ENCODE assay signal across 1 cellular context in genomic region chr2:112642961-112643360, GRCh38.
TF ChIP-seq lines count a peak whose summit lies in the region.

No MANE protein-coding gene starts in this region.

TF ChIP-seq in HepG2, 621 proteins besides CTCF, POLR2A, EP300 and RAD21:
- 0 out of 2 replicates have a peak, but pooled peaks have one; percentile 21 for TF ChIP-seq SAP130 (CRISPR knock-in tag; IDR thresholded peaks at IDR 0.05; ENCODE audit: low read depth)
- TF ChIP-seq TMF1 (CRISPR knock-in tag; IDR thresholded peaks at IDR 0.05; ENCODE audit: low read depth) = no peak
- peak; percentile 44 for TF ChIP-seq XRCC5 (optimal IDR thresholded peaks at IDR 0.05; ENCODE audit: low read length)
- TF ChIP-seq ZNF687 (CRISPR knock-in tag; IDR thresholded peaks at IDR 0.05) = peak; percentile 49
- TF ChIP-seq ZNF337 (CRISPR knock-in tag; IDR thresholded peaks at IDR 0.05; ENCODE audit: borderline replicate concordance, low read depth) = peak; percentile 26; the same call in 1 of the 2 replicates
- 0 out of 2 replicates have a peak, but pooled peaks have one; percentile 27 for TF ChIP-seq POLR2G (IDR thresholded peaks at IDR 0.05; ENCODE audit: low read depth, low read length)
- 0 out of 2 replicates have a peak, but pooled peaks have one; percentile 7 for TF ChIP-seq ZNF501 (CRISPR knock-in tag; IDR thresholded peaks at IDR 0.05)
- TF ChIP-seq ERF (CRISPR knock-in tag; IDR thresholded peaks at IDR 0.05) = no peak
- 0 out of 2 replicates have a peak, but pooled peaks have one; percentile 38 for TF ChIP-seq ZNF274 (CRISPR knock-in tag; IDR thresholded peaks at IDR 0.05)
- no peak for TF ChIP-seq SNAPC2 (CRISPR knock-in tag; IDR thresholded peaks at IDR 0.05)
- TF ChIP-seq FOSL2 (CRISPR knock-in tag; IDR thresholded peaks at IDR 0.05) = peak; percentile 72
- 0 out of 2 replicates have a peak, but pooled peaks have one; percentile 14 for TF ChIP-seq HIC2 (CRISPR knock-in tag; IDR thresholded peaks at IDR 0.05; ENCODE audit: low read depth)
- no peak for TF ChIP-seq ZNF317 (CRISPR knock-in tag; IDR thresholded peaks at IDR 0.05)
- TF ChIP-seq AGO1 (IDR thresholded peaks at IDR 0.05; ENCODE audit: low read depth, low read length, poor library complexity, severe bottlenecking) = no peak
- TF ChIP-seq ELF3 (CRISPR knock-in tag; IDR thresholded peaks at IDR 0.05) = peak; percentile 18; the same call in 1 of the 2 replicates
- TF ChIP-seq ZNF572 (CRISPR knock-in tag; IDR thresholded peaks at IDR 0.05) = 0 out of 2 replicates have a peak, but pooled peaks have one; percentile 75
- no peak for TF ChIP-seq ZNF530 (CRISPR knock-in tag; IDR thresholded peaks at IDR 0.05; ENCODE audit: low read depth)
- 0 out of 2 replicates have a peak, but pooled peaks have one; percentile 44 for TF ChIP-seq ZNF598 (CRISPR knock-in tag; IDR thresholded peaks at IDR 0.05; ENCODE audit: borderline replicate concordance)
- TF ChIP-seq ZNF414 (CRISPR knock-in tag; IDR thresholded peaks at IDR 0.05) = no peak
- TF ChIP-seq HMG20B (CRISPR knock-in tag; conservative IDR thresholded peaks at IDR 0.05) = no peak
- peak; percentile 46; the same call in 1 of the 2 replicates for TF ChIP-seq ZNF121 (CRISPR knock-in tag; IDR thresholded peaks at IDR 0.05)
- TF ChIP-seq SALL1 (CRISPR knock-in tag; IDR thresholded peaks at IDR 0.05) = peak; percentile 25; the same call in 1 of the 2 replicates
- TF ChIP-seq TCF7L2 (IDR thresholded peaks at IDR 0.05; ENCODE audit: low read depth, low read length) = no peak
- TF ChIP-seq HNF1B (CRISPR knock-in tag; IDR thresholded peaks at IDR 0.05) = 0 out of 2 replicates have a peak, but pooled peaks have one; percentile 21
